8 cellular contexts compared by ENCODE assay signal in genomic region chr7:106568680-106569499, GRCh38.
DNase-seq lines count a peak whose midpoint lies in the region; ATAC-seq and TF ChIP-seq lines count a peak whose summit lies in the region.

No MANE protein-coding gene starts in this region.

- TF ChIP-seq CTCF in VCaP (conservative IDR thresholded peaks at IDR 0.05) (no peak), left lung (IDR thresholded peaks at IDR 0.05) (no peak)

- intact Hi-C loops in left lung (cut with DNase I), result no loop called here

- in situ Hi-C loops in G401 (cut with HindIII; ENCODE audit: low sequenced_read_pairs), result no loop called here

- no peak overlapping the region for H3K4me3 ChIP-seq in left lung

- H3K27ac ChIP-seq in VCaP (peak overlapping the region; percentile 1; the same call in 1 of the 2 replicates), left lung (no peak overlapping the region)

- no peaks in the 10 kb centered on the region for H3K36me3 ChIP-seq in left lung

- H3K9me3 ChIP-seq in left lung, result no peaks in the 10 kb centered on the region

- H3K27me3 ChIP-seq in left lung, result no peaks in the 10 kb centered on the region

- peak; percentile 74 for ATAC-seq in left lung
- ATAC-seq in GM21723 (IDR thresholded peaks at IDR 0.05; ENCODE audit: unreplicated experiment), result no peak
- ATAC-seq in HG02870 (IDR thresholded peaks at IDR 0.05; ENCODE audit: unreplicated experiment), result no peak

- peak; percentile 18 for DNase-seq in Daoy (ENCODE audit: low read depth)
- DNase-seq in NCI-H1417 treated with DMSO at 0.1 percent for 48 hours (lab: John Stamatoyannopoulos, UW), result peak; percentile 42
- no peak for DNase-seq in left lung
- no peak for DNase-seq in HT-29 (ENCODE audit: low spot score)
- DNase-seq in G401 (ENCODE audit: low spot score), result no peak

- H3K4me1 ChIP-seq in left lung, result peaks cover 0 to 19% of the 10 kb centered on the region in 2 donors

Comparison
In these comparisons a context has a peak if more than half of its experiments do, and no peak if none do; other contexts are left out.
1. DNase-seq: peak in Daoy (single experiment) and NCI-H1417 treated with DMSO at 0.1 percent for 48 hours (single experiment); none in left lung (0 of 2), HT-29 (single experiment) and G401 (single experiment).